In the genomic region with DNA sequence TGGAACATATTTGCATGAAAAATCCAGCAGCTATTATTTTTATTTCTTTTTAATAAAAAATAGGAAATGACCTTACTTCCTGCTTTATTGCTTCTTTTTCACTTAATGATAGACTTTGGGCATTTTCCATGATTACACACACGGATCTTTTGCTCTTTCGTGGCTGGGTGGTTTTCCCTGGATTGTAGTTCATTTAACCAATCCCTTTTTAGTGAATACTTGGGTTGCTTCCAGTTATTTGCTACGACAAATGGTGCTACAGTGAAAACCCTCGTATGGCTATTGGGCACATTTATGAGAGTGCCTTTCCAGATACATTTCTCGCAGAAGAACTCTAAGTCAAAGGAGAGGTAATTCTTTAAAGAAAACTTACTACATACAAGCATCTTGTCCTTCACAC, we compare ENCODE assay signal across 25 cellular contexts. TPM values are rescaled to one million over a fixed set of nuclear protein-coding genes. Genes with fewer than 3 reads are reported as not detected.
"Had no signal": no experiment of that assay in that cellular context is flagged by ENCODE, and none has a peak within 500 bp of the region (broad histone marks: within the 10 kb centered on the region; RNA-seq: fewer than 3 reads in every experiment).

No MANE protein-coding gene starts in this region.

- H3K4me3 ChIP-seq: heart right ventricle, hepatocyte, left ventricle myocardium inferior, lung, ovary, sigmoid colon, spleen, suprapubic skin, transverse colon, upper lobe of right lung had no signal

- H3K4me2 ChIP-seq: hepatocyte had no signal

- H2AFZ ChIP-seq: hepatocyte had no signal

- H3K27ac ChIP-seq: heart right ventricle, hepatocyte, left ventricle myocardium inferior, ovary, sigmoid colon, spleen, suprapubic skin, transverse colon, upper lobe of right lung had no signal

- ATAC-seq: heart right ventricle; natural killer cell treated with Interleukin-12 subunit alpha and Interleukin-12 subunit beta and Interleukin-15 and Interleukin-18, amount 100 ng/mL, for 72 hours; right cardiac atrium; stimulated activated effector memory CD8-positive, alpha-beta T cell treated with anti-CD3 and anti-CD28 coated beads, Interleukin-12 subunit alpha, Interleukin-12 subunit beta, amount 100 ng/mL, for 72 hours; upper lobe of right lung had no signal

- DNase-seq: heart right ventricle; islet precursor cell; left ventricle myocardium inferior; mesendoderm; naive B cell; ovary; retina; right cardiac atrium; sigmoid colon; small intestine; spleen; stimulated activated CD4-positive, alpha-beta T cell treated with anti-CD3 and anti-CD28 coated beads, Interleukin-4, amount 100 ng/mL, for 24 hours; stimulated activated naive CD4-positive, alpha-beta T cell; transverse colon; upper lobe of right lung had no signal

- FAIRE-seq: small intestine, urothelium cell line had no signal

- H3K27me3 ChIP-seq: hepatocyte, ovary, transverse colon had no signal

- H3K79me2 ChIP-seq: hepatocyte had no signal

- H3K36me3 ChIP-seq: heart right ventricle, left ventricle myocardium inferior, ovary, sigmoid colon, spleen, suprapubic skin, transverse colon, upper lobe of right lung had no signal

- H3K9me3 ChIP-seq: left ventricle myocardium inferior, ovary, sigmoid colon, spleen, suprapubic skin, transverse colon, upper lobe of right lung had no signal

- H3K4me1 ChIP-seq: left ventricle myocardium inferior, sigmoid colon, suprapubic skin, transverse colon, upper lobe of right lung had no signal

RNA-seq across cellular contexts. Expression of a gene that starts 38.6 kb away (rescaled TPM):
- total RNA-seq: mononuclear cell; natural killer cell treated with Interleukin-12 subunit alpha and Interleukin-12 subunit beta and Interleukin-15 and Interleukin-18, amount 100 ng/mL, for 72 hours; progenitor cell of endocrine pancreas; spleen; subcutaneous adipose tissue had no signal

RNA-seq across cellular contexts. Expression of a gene that starts 50.3 kb away (rescaled TPM):
- total RNA-seq: hepatocyte; mononuclear cell; natural killer cell treated with Interleukin-12 subunit alpha and Interleukin-12 subunit beta and Interleukin-15 and Interleukin-18, amount 100 ng/mL, for 72 hours; progenitor cell of endocrine pancreas; spleen had no signal
- polyA plus RNA-seq: neural cell had no signal
